In the genomic region with DNA sequence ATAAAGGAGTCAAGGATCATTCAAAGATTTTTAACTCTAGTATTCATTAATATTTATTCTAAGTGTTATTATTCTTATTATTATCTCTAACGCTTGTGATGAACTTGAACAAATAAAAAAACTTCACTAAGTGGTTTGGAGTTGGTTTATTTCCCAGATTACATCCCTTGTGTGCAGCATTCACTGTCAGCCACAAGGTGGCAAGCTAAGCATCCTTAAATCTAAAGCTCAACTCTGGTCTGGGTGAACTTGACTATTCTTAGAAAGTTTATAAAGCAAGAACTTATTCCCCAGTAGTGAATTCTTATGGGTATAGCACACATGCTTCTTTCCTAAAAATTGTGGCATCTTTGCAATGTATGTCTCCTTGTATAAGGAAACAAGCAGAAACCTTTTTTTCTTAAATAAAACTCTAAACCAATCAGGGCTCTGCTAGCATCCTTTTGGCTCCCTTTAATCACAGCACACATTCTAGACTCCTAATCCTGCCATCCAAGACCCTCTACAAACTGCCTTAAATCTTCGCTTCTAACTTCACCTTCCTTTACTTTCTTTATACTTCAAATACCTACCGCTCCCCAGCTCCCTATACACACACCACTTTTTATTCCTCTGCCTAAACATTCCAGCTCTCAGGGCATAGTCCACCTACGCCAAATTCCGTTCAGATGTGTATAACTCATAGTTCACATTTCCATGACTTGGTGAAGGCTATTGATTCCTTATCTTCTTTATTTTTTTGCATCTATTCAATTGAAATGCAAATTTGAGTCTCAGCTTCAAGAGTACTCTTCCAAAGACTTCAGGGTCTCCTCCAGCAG, we compare ENCODE assay signal across 8 cellular contexts.
DNase-seq lines count a peak whose midpoint lies in the region; ATAC-seq and TF ChIP-seq lines count a peak whose summit lies in the region.

No MANE protein-coding gene starts in this region.

- ATAC-seq in GM19023 (IDR thresholded peaks at IDR 0.05; ENCODE audit: unreplicated experiment) (peak; percentile 91), HG03060 (IDR thresholded peaks at IDR 0.05; ENCODE audit: low read depth, unreplicated experiment) (peak; percentile 84), aorta (ENCODE audit: low FRiP score) (peak; percentile 68)

- intact Hi-C loops in aorta (cut with DNase I): loop anchor here (10.0 kb wide), 2 partner anchors 157 to 723 kb away; no protein-coding TSS in a partner anchor

- H3K36me3 Mint-ChIP-seq in brain: no peaks in the 10 kb centered on the region

- H3K36me3 ChIP-seq in aorta (ENCODE audit: control insufficient read depth in 1 of 2, insufficient read depth in 2 of 2, low read length in 1 of 2): no peaks in the 10 kb centered on the region

- no peak overlapping the region for H3K4me3 Mint-ChIP-seq in brain

- H3K4me1 Mint-ChIP-seq in brain: peaks cover 24% of the 10 kb centered on the region

- H3K27ac Mint-ChIP-seq in brain: peak overlapping the region in 1 of 5 experiments; percentile 2

- H3K27me3 ChIP-seq in aorta (ENCODE audit: control insufficient read depth in 1 of 2, insufficient read depth in 2 of 2, low read length in 1 of 2): no peaks in the 10 kb centered on the region

- H3K27ac ChIP-seq in aorta (ENCODE audit: low read depth in 1 of 2, low read length in 2 of 2): no peak overlapping the region

- peak; percentile 80 to 91 for TF ChIP-seq CTCF in brain (conservative IDR thresholded peaks at IDR 0.05)

- no peaks in the 10 kb centered on the region for H3K9me3 Mint-ChIP-seq in brain

- no peaks in the 10 kb centered on the region for H3K27me3 Mint-ChIP-seq in brain

- H3K4me3 ChIP-seq in aorta (ENCODE audit: low read length in 2 of 2): no peak overlapping the region

- no peaks in the 10 kb centered on the region for H3K4me1 ChIP-seq in aorta (ENCODE audit: control insufficient read depth in 1 of 2, insufficient read depth in 2 of 2, low read length in 2 of 2)

- 48 to 49% methylated on average over 5 of the region's 5 CpGs for WGBS in aorta, 2 donors

- DNase-seq in DMS53 (lab: John Stamatoyannopoulos, UW): peak; percentile 90
- DNase-seq in NCI-H345 (lab: John Stamatoyannopoulos, UW): peak; percentile 62
- peak; percentile 63 for DNase-seq in kidney tubule cell (ENCODE audit: low spot score)
- DNase-seq in aorta: no peak
- DNase-seq in amniotic stem cell (lab: John Stamatoyannopoulos, UW): no peak

- H3K9me3 ChIP-seq in aorta (ENCODE audit: control insufficient read depth, low read length): no peaks in the 10 kb centered on the region

Comparison
In these comparisons a context has a peak if more than half of its experiments do, and no peak if none do; other contexts are left out.
1. DNase-seq: peak in DMS53 (single experiment), NCI-H345 (single experiment) and kidney tubule cell (single experiment); none in aorta (0 of 2) and amniotic stem cell (single experiment).
2. Peak in every context shown above with its lines, with median percentiles within 50 percentile points of each other: ATAC-seq.